27 cellular contexts compared by ENCODE assay signal in the genomic region with DNA sequence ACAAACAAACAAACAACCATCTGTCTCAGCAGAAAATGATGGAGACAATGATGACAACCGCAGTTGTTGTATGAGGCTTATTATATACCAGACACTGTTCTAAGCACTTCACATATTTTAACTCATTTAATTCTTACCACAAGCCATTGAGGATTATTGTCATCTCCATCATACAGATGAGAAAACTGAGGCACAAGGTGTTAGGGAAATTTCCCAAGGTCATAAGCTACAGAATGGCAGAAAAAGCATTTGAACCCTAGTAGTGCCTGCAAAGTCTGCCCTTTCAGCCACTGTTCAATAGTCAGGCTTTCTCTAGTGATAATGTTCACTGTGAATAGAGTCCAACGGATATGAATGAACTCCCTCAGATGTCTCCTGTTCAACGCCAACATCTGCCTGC.
"Had no signal": no experiment of that assay in that cellular context is flagged by ENCODE, and none has a peak within 500 bp of the region (broad histone marks: within the 10 kb centered on the region; RNA-seq: fewer than 3 reads in every experiment).

No MANE protein-coding gene starts in this region.

- H3K4me1 ChIP-seq: pancreas, right lobe of liver had no signal

- H3K36me3 ChIP-seq: neutrophil, pancreas, right lobe of liver, sigmoid colon, suprapubic skin, thoracic aorta, thyroid gland, tibial nerve, upper lobe of left lung, vagina had no signal

- H3K27ac Mint-ChIP-seq: natural killer cell; nephron; progenitor cell of endocrine pancreas; stimulated activated effector memory CD8-positive, alpha-beta T cell treated with anti-CD3 and anti-CD28 coated beads, Interleukin-12 subunit alpha, Interleukin-12 subunit beta, amount 100 ng/mL, for 72 hours had no signal

- H3K9me3 ChIP-seq: neutrophil, pancreas, psoas muscle, right lobe of liver, sigmoid colon, suprapubic skin, thoracic aorta, thyroid gland, tibial nerve, upper lobe of left lung, vagina had no signal

- H3K27me3 ChIP-seq: pancreas, right lobe of liver, sigmoid colon, suprapubic skin, thyroid gland, tibial nerve, upper lobe of left lung, vagina had no signal

- DNase-seq: naive thymus-derived CD4-positive, alpha-beta T cell; natural killer cell; nucleus accumbens; pancreas; psoas muscle; right cardiac atrium; right lobe of liver; sigmoid colon; small intestine; stimulated activated CD4-positive, alpha-beta T cell treated with anti-CD3 and anti-CD28 coated beads, Interleukin-2, amount 100 ng/mL, for 24 hours; stimulated activated CD4-positive, alpha-beta T cell treated with anti-CD3 and anti-CD28 coated beads, Interleukin-2, amount 100 ng/mL, for 48 hours; stimulated activated CD4-positive, alpha-beta T cell treated with anti-CD3 and anti-CD28 coated beads, Interleukin-4, amount 100 ng/mL, for 24 hours; stimulated activated naive CD4-positive, alpha-beta T cell; stimulated activated naive CD8-positive, alpha-beta T cell treated with anti-CD3 and anti-CD28 coated beads, Interleukin-15, Interleukin-2, amounts not matched to agents 100 U/mL and 50 U/mL, for 24 hours; substantia nigra; thyroid gland; upper lobe of left lung had no signal

- H3K27ac ChIP-seq: neutrophil, pancreas, psoas muscle, right lobe of liver, sigmoid colon, suprapubic skin, thoracic aorta, thyroid gland, tibial nerve, upper lobe of left lung, vagina had no signal

- FAIRE-seq: pancreas, small intestine, urothelium cell line had no signal

- H3K4me3 ChIP-seq: pancreas, psoas muscle, right lobe of liver, sigmoid colon, suprapubic skin, thoracic aorta, thyroid gland, tibial nerve, upper lobe of left lung, vagina had no signal

- H3K4me3 Mint-ChIP-seq: naive thymus-derived CD4-positive, alpha-beta T cell; natural killer cell; nephron; stimulated activated effector memory CD8-positive, alpha-beta T cell treated with anti-CD3 and anti-CD28 coated beads, Interleukin-12 subunit alpha, Interleukin-12 subunit beta, amount 100 ng/mL, for 72 hours had no signal

- ATAC-seq: naive thymus-derived CD4-positive, alpha-beta T cell; natural killer cell; pancreas; psoas muscle; right cardiac atrium; right lobe of liver had no signal

- H3K9me3 Mint-ChIP-seq: naive thymus-derived CD4-positive, alpha-beta T cell; natural killer cell; nephron; stimulated activated effector memory CD8-positive, alpha-beta T cell treated with anti-CD3 and anti-CD28 coated beads, Interleukin-12 subunit alpha, Interleukin-12 subunit beta, amount 100 ng/mL, for 72 hours; stimulated activated naive CD8-positive, alpha-beta T cell treated with anti-CD3 and anti-CD28 coated beads, Interleukin-15, amount 100 ng/mL, for 72 hours had no signal

- H3K36me3 Mint-ChIP-seq: naive thymus-derived CD4-positive, alpha-beta T cell; natural killer cell; stimulated activated effector memory CD8-positive, alpha-beta T cell treated with anti-CD3 and anti-CD28 coated beads, Interleukin-12 subunit alpha, Interleukin-12 subunit beta, amount 100 ng/mL, for 72 hours had no signal
